ENCODE assay signal across 10 cellular contexts in the genomic region with DNA sequence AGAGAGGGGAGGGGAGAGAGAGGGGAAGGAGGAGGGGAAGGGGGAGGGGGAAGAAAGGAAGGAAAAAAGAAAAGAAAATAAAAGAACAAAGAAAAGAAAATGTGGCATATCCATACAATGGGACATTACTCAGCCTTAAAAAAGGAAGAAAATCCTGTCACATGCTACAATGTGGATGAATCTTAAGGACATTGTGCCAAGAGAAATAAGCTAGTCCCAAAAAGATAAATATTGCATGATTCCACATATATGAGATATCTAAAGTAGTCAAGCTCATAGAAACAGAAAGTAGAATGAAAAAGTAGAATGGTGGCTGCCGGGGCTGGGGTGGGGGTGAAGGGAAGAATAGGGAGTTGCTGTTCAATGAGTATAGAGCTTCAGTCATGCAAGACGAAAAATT. TPM values are rescaled to one million over a fixed set of nuclear protein-coding genes. Genes with fewer than 3 reads are reported as not detected.
"Had no signal": no experiment of that assay in that cellular context is flagged by ENCODE, and none has a peak within 500 bp of the region (broad histone marks: within the 10 kb centered on the region; RNA-seq: fewer than 3 reads in every experiment).

No MANE protein-coding gene starts in this region.

- H3K4me3 ChIP-seq: GM23248, HAP-1 had no signal

- H3K4me3 Mint-ChIP-seq: HFFc6 had no signal

- H3K36me3 ChIP-seq: HAP-1 had no signal

- H3K4me1 ChIP-seq: HAP-1 had no signal

- H3K9me3 ChIP-seq: HAP-1 had no signal

- H3K27ac Mint-ChIP-seq: HFFc6 had no signal

- H3K4me2 ChIP-seq: KMS-11 had no signal

- DNase-seq: GM23248, GOT3, H7, HFFc6, IMR-90, KBM-7 had no signal

- H3K9me3 Mint-ChIP-seq: HFFc6 had no signal

- H3K27ac ChIP-seq: GM23248, HL-60, KMS-11 had no signal

- ATAC-seq: HCT116 had no signal

RNA-seq across cellular contexts. Expression of a gene that starts 40.4 kb away (rescaled TPM):
- total RNA-seq: GM23248, H7, IMR-90 had no signal
- polyA plus RNA-seq: GM23248, IMR-90 had no signal
